34 cellular contexts compared by ENCODE assay signal in the genomic region with DNA sequence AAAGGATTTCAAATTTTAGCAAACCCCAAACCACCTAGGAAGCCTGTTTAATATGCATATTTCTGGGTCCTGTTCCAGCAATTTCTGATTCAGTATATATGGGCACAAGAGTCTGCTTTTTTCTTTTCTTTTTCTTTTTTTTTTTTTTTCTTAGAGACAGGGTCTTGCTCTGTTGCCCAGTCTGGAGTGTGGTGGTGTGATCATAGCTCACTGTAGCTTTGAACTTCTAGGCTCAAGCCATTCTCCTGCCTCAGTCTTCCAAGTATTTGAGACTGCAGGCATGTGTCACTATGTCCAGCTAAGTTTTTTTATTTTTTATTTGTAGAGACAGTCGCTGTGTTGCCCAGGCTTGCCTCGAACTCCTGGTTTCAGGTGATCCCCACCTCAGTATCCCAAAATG. TPM values are rescaled to one million over a fixed set of nuclear protein-coding genes. Genes with fewer than 3 reads are reported as not detected.
DNase-seq lines count a peak whose midpoint lies in the region; ATAC-seq, FAIRE-seq and TF ChIP-seq lines count a peak whose summit lies in the region.
"Had no signal": no experiment of that assay in that cellular context is flagged by ENCODE, and none has a peak within 500 bp of the region (broad histone marks: within the 10 kb centered on the region; RNA-seq: fewer than 3 reads in every experiment).

No MANE protein-coding gene starts in this region.

- H2BK12ac ChIP-seq in trophoblast cell (ENCODE audit: low read length), result no peak overlapping the region

- H3K27me3 ChIP-seq in HepG2 (ENCODE audit: control insufficient read depth in 1 of 2, insufficient read depth in 2 of 2, low read length in 2 of 2) (no peaks in the 10 kb centered on the region), right lobe of liver (no peaks in the 10 kb centered on the region), K562 (ENCODE audit: control insufficient read depth in 2 of 2, insufficient read depth in 2 of 2, low read length in 2 of 2) (no peaks in the 10 kb centered on the region), trophoblast cell (ENCODE audit: insufficient read depth, low read length) (no peaks in the 10 kb centered on the region)
- H3K27me3 ChIP-seq: BE2C; BLaER1; BLaER1 treated with 17β-estradiol and CSF1 and Interleukin-3, amounts not matched to agents 10 nM and 100 nM had no signal

- no peak for TF ChIP-seq CTCF in HepG2 (CRISPR knock-in tag; IDR thresholded peaks at IDR 0.05)
- no peak for TF ChIP-seq CTCF in right lobe of liver (IDR thresholded peaks at IDR 0.05)
- TF ChIP-seq CTCF in WTC11 (IDR thresholded peaks at IDR 0.05), result no peak
- TF ChIP-seq CTCF in K562 (IDR thresholded peaks at IDR 0.05 in 2 of 3, conservative IDR thresholded peaks at IDR 0.05 in 1 of 3; ENCODE audit: insufficient read depth in 2 of 3, low read depth in 1 of 3, low read length in 3 of 3), result no peak

- H4K12ac ChIP-seq in trophoblast cell (ENCODE audit: low read depth, low read length), result no peak overlapping the region

- DNase-seq in HepG2 (ENCODE audit: low spot score), result no peak
- DNase-seq in right lobe of liver, result no peak
- DNase-seq in WTC11 (ENCODE audit: low spot score), result no peak
- DNase-seq in K562 (ENCODE audit: extremely low read depth in 1 of 4, low spot score in 3 of 4), result no peak
- no peak for DNase-seq in trophoblast cell
- DNase-seq: 8988T; ACHN; AML-193; BE2C; C1 segment of cervical spinal cord; Caco-2; Calu3; CD4-positive, alpha-beta memory T cell; CD4-positive, alpha-beta T cell; CD4-positive, CD25-positive, alpha-beta regulatory T cell; CD8-positive, alpha-beta memory T cell; CD8-positive, alpha-beta T cell; COR-L47; DMS 273 treated with DMSO at 0.1 percent for 48 hours; DMS153; DMS53; DMS79; DMS79 treated with DMSO at 0.1 percent for 48 hours; DND-41; EL had no signal

- H3K79me1 ChIP-seq in trophoblast cell (ENCODE audit: low read length), result no peaks in the 10 kb centered on the region

- H3K9me3 ChIP-seq in HepG2 (ENCODE audit: low read length), result no peaks in the 10 kb centered on the region
- H3K9me3 ChIP-seq in right lobe of liver, result no peaks in the 10 kb centered on the region
- H3K9me3 ChIP-seq in K562 (replicated peaks; ENCODE audit: control insufficient read depth, insufficient read depth, low read depth, low read length), result no peaks in the 10 kb centered on the region
- no peaks in the 10 kb centered on the region for H3K9me3 ChIP-seq in trophoblast cell (ENCODE audit: insufficient read depth, low read depth, low read length)
- H3K9me3 ChIP-seq: A549, BE2C, BLaER1, Caco-2 had no signal

- H3K18ac ChIP-seq in trophoblast cell (ENCODE audit: low read length), result no peak overlapping the region

- H3K36me3 ChIP-seq in HepG2 (replicated peaks in 1 of 2; ENCODE audit: control insufficient read depth in 1 of 2, insufficient read depth in 2 of 2, low read length in 2 of 2), result peaks cover 0 to 10% of the 10 kb centered on the region in 2 experiments; a peak in 1 of 5 replicates
- no peaks in the 10 kb centered on the region for H3K36me3 ChIP-seq in right lobe of liver
- H3K36me3 ChIP-seq in K562 (ENCODE audit: control insufficient read depth, insufficient read depth, low read length), result peaks cover 68% of the 10 kb centered on the region; the same call in 2 of the 3 replicates
- H3K36me3 ChIP-seq in trophoblast cell (ENCODE audit: control insufficient read depth in 1 of 2, insufficient read depth in 2 of 2, low read length in 2 of 2), result peaks cover 5 to 6% of the 10 kb centered on the region in 2 experiments
- H3K36me3 ChIP-seq: BE2C had no signal

- intact Hi-C loops in HepG2 (cut with micrococcal nuclease; ENCODE audit: unreplicated experiment) (no loop called here), right lobe of liver (cut with DNase I) (no loop called here), K562 (cut with micrococcal nuclease) (no loop called here)

- H4K20me1 ChIP-seq in HepG2 (ENCODE audit: insufficient read depth, low read length) (no peaks in the 10 kb centered on the region), K562 (replicated peaks; ENCODE audit: control insufficient read depth, insufficient read depth, low read length) (no peaks in the 10 kb centered on the region)
- H4K20me1 ChIP-seq: BLaER1; BLaER1 treated with 17β-estradiol and CSF1 and Interleukin-3, amounts not matched to agents 10 nM and 100 nM had no signal

- no peak overlapping the region for H3K23ac ChIP-seq in trophoblast cell (ENCODE audit: low read length)

- H3K27ac Mint-ChIP-seq in WTC11, result no peak overlapping the region
- H3K27ac Mint-ChIP-seq: B cell; CD4-positive, alpha-beta memory T cell; CD4-positive, alpha-beta T cell; CD4-positive, CD25-positive, alpha-beta regulatory T cell; CD8-positive, alpha-beta memory T cell; CD8-positive, alpha-beta T cell had no signal

- H3K9me3 Mint-ChIP-seq in WTC11, result peaks cover 9% of the 10 kb centered on the region
- H3K9me3 Mint-ChIP-seq: CD14-positive monocyte; CD4-positive, alpha-beta memory T cell; CD4-positive, alpha-beta T cell; CD4-positive, CD25-positive, alpha-beta regulatory T cell; CD8-positive, alpha-beta memory T cell; CD8-positive, alpha-beta T cell had no signal

- no peaks in the 10 kb centered on the region for H3K4me1 Mint-ChIP-seq in WTC11
- H3K4me1 Mint-ChIP-seq: CD14-positive monocyte had no signal

- TF ChIP-seq POLR2A in HepG2 (IDR thresholded peaks at IDR 0.05; ENCODE audit: insufficient read depth in 1 of 2, low read depth in 2 of 2, low read length in 2 of 2) (no peak), right lobe of liver (IDR thresholded peaks at IDR 0.05) (no peak), K562 (conservative IDR thresholded peaks at IDR 0.05) (no peak)

- TF ChIP-seq RAD21 in HepG2 (CRISPR knock-in tag; IDR thresholded peaks at IDR 0.05) (no peak), K562 (CRISPR knock-in tag; conservative IDR thresholded peaks at IDR 0.05 in 1 of 2, IDR thresholded peaks at IDR 0.05 in 1 of 2) (no peak)

- no peaks in the 10 kb centered on the region for H3K9me1 ChIP-seq in K562 (ENCODE audit: control insufficient read depth, insufficient read depth, low read length)

- CTCF ChIA-PET in HepG2 (lab: Yijun Ruan, JAX; ENCODE audit: low intra/inter-chr PET ratio, low total read pairs), result no interaction called here
- CTCF ChIA-PET in WTC11 (lab: Charles Lee), result no interaction called here
- CTCF ChIA-PET in K562 (lab: Yijun Ruan, JAX; ENCODE audit: low intra/inter-chr PET ratio), result interaction anchor here (0.7 kb wide), 1 partner anchor 157 kb away, joined by 4 read pairs; no protein-coding TSS in a partner anchor

- H4K91ac ChIP-seq in trophoblast cell (ENCODE audit: low read depth, low read length), result no peak overlapping the region

- ATAC-seq in HepG2 (no peak), right lobe of liver (no peak), WTC11 (no peak), K562 (no peak), GM21423 (IDR thresholded peaks at IDR 0.05; ENCODE audit: unreplicated experiment) (no peak)
- ATAC-seq: A549; CD8-positive, alpha-beta T cell had no signal

- no peak overlapping the region for H3K14ac ChIP-seq in trophoblast cell (ENCODE audit: low read length)

- no peak overlapping the region for H3K4ac ChIP-seq in trophoblast cell (ENCODE audit: low read depth, low read length)

- H2BK5ac ChIP-seq in trophoblast cell (ENCODE audit: low read depth, low read length, poor library complexity), result no peak overlapping the region

- no peak overlapping the region for H3K4me3 ChIP-seq in HepG2 (replicated peaks in 1 of 3; ENCODE audit: insufficient read depth in 1 of 3, low read depth in 2 of 3, low read length in 3 of 3)
- no peak overlapping the region for H3K4me3 ChIP-seq in right lobe of liver
- no peak overlapping the region for H3K4me3 ChIP-seq in K562
- H3K4me3 ChIP-seq in trophoblast cell (ENCODE audit: low read depth, low read length), result no peak overlapping the region
- H3K4me3 ChIP-seq: A549; BLaER1; BLaER1 treated with 17β-estradiol and CSF1 and Interleukin-3, amounts not matched to agents 10 nM and 100 nM had no signal

- H3K27ac ChIP-seq in HepG2 (ENCODE audit: extremely low read length, insufficient read depth, low read length) (no peak overlapping the region), right lobe of liver (no peak overlapping the region), K562 (ENCODE audit: extremely low read depth, low read depth, low read length) (no peak overlapping the region), trophoblast cell (ENCODE audit: low read depth, low read length) (no peak overlapping the region)
- H3K27ac ChIP-seq: 22Rv1; A549; BLaER1; BLaER1 treated with 17β-estradiol and CSF1 and Interleukin-3, amounts not matched to agents 10 nM and 100 nM; C4-2B had no signal

- TF ChIP-seq EP300 in HepG2 (IDR thresholded peaks at IDR 0.05; ENCODE audit: low read depth in 2 of 2, low read length in 2 of 2) (no peak), HepG2 (CRISPR knock-in tag; IDR thresholded peaks at IDR 0.05; ENCODE audit: borderline replicate concordance) (no peak), K562 (IDR thresholded peaks at IDR 0.05; ENCODE audit: low read length) (no peak)

- 95% methylated on average over 2 of the region's 2 CpGs for WGBS in HepG2 (ENCODE audit: low lambda C conversion rate)
- 100% methylated on average over 2 of the region's 2 CpGs for WGBS in right lobe of liver (ENCODE audit: insufficient coverage, low coverage, low lambda C conversion rate, missing lambda C conversion rate)
- whole genome bisulfite sequencing in K562 (ENCODE audit: insufficient coverage, low coverage, missing lambda C conversion rate), result 100% methylated on average over 2 of the region's 2 CpGs
- WGBS in trophoblast cell (ENCODE audit: extremely low coverage, insufficient coverage, insufficient read length), result no CpG with 5 or more reads among the region's 2 CpGs

- in situ Hi-C loops in HepG2 (cut with HindIII; ENCODE audit: extremely low pct_ligation_motif_present, low pct_unique_long_range_greater_than_20kb) (no loop called here), K562 (cut with MboI) (no loop called here)

- H4K8ac ChIP-seq in trophoblast cell (ENCODE audit: low read depth, low read length), result no peak overlapping the region

- no peak overlapping the region for H2AK5ac ChIP-seq in trophoblast cell (ENCODE audit: low read length)

- no peak overlapping the region for H3K4me2 ChIP-seq in HepG2 (ENCODE audit: low read depth, low read length)
- H3K4me2 ChIP-seq in K562 (ENCODE audit: insufficient read depth, low read length), result no peak overlapping the region
- H3K4me2 ChIP-seq in trophoblast cell (ENCODE audit: low read length), result no peak overlapping the region
- H3K4me2 ChIP-seq: A549; BLaER1; BLaER1 treated with 17β-estradiol and CSF1 and Interleukin-3, amounts not matched to agents 10 nM and 100 nM had no signal

- H2BK120ac ChIP-seq in trophoblast cell (ENCODE audit: insufficient read depth, low read length, poor library complexity), result no peak overlapping the region

- BruUV-seq in HepG2 (replicated peaks; lab: Mats Ljungman, UMichigan) (no TSS peak), K562 (replicated peaks; lab: Mats Ljungman, UMichigan) (no TSS peak)

- POLR2A ChIA-PET in HepG2 (lab: Yijun Ruan, JAX) (no interaction called here), WTC11 (lab: Charles Lee) (no interaction called here), K562 (lab: Yijun Ruan, JAX) (no interaction called here)

- no peak overlapping the region for H2AFZ ChIP-seq in HepG2 (ENCODE audit: low read length)
- H2AFZ ChIP-seq in K562 (ENCODE audit: low read depth, low read length), result no peak overlapping the region
- no peak overlapping the region for H2AFZ ChIP-seq in trophoblast cell (ENCODE audit: insufficient read depth, low read length, poor library complexity)

- H3K4me1 ChIP-seq in HepG2 (ENCODE audit: insufficient read depth, low read length) (no peaks in the 10 kb centered on the region), right lobe of liver (no peaks in the 10 kb centered on the region), K562 (replicated peaks in 1 of 2; ENCODE audit: control insufficient read depth in 2 of 2, insufficient read depth in 2 of 2, low read length in 2 of 2) (no peaks in the 10 kb centered on the region), trophoblast cell (ENCODE audit: control insufficient read depth in 1 of 2, insufficient read depth in 2 of 2, low read length in 2 of 2) (no peaks in the 10 kb centered on the region)
- H3K4me1 ChIP-seq: A549, BE2C, Caco-2 had no signal

- H3K4me3 Mint-ChIP-seq in WTC11, result no peak overlapping the region
- H3K4me3 Mint-ChIP-seq: B cell; CD14-positive monocyte; CD4-positive, alpha-beta memory T cell; CD4-positive, alpha-beta T cell; CD4-positive, CD25-positive, alpha-beta regulatory T cell; CD8-positive, alpha-beta memory T cell; CD8-positive, alpha-beta T cell had no signal

- H3K36me3 Mint-ChIP-seq in WTC11, result peaks cover 74% of the 10 kb centered on the region

- H3K27me3 Mint-ChIP-seq in WTC11 (ENCODE audit: low read depth), result no peaks in the 10 kb centered on the region
- H3K27me3 Mint-ChIP-seq: B cell; CD4-positive, alpha-beta memory T cell; CD4-positive, alpha-beta T cell; CD4-positive, CD25-positive, alpha-beta regulatory T cell; CD8-positive, alpha-beta memory T cell had no signal

- no peak overlapping the region for H3K9ac ChIP-seq in HepG2 (ENCODE audit: insufficient read depth, low read depth, low read length)
- H3K9ac ChIP-seq in K562 (ENCODE audit: insufficient read depth in 1 of 2, low read depth in 2 of 2, low read length in 2 of 2), result no peak overlapping the region
- no peak overlapping the region for H3K9ac ChIP-seq in trophoblast cell (ENCODE audit: low read length)
- H3K9ac ChIP-seq: BLaER1; BLaER1 treated with 17β-estradiol and CSF1 and Interleukin-3, amounts not matched to agents 10 nM and 100 nM had no signal

- FAIRE-seq in HepG2 (lab: Jason Lieb, UNC) (no peak), K562 (lab: Jason Lieb, UNC) (no peak)
- FAIRE-seq: A549, D721Med had no signal

- H3K79me2 ChIP-seq in HepG2 (ENCODE audit: insufficient read depth, low read length) (no peaks in the 10 kb centered on the region), K562 (ENCODE audit: control insufficient read depth, insufficient read depth, low read length) (no peaks in the 10 kb centered on the region), trophoblast cell (ENCODE audit: control insufficient read depth, insufficient read depth, low read length, poor library complexity) (no peaks in the 10 kb centered on the region)

RNA-seq across cellular contexts. Expression of a gene that starts 34.8 kb away (rescaled TPM):
- total RNA-seq in HepG2 (2016; rRNA removed; fragmentation: Illumina TruSeq; extraction: Trizol) (16.3 and 18.4 TPM in 2 replicates), right lobe of liver (1 to 10 TPM; 2.3 to 6.9 (median 3.5) TPM), WTC11 (2021) (21.3 to 24.9 TPM (median 23.0 TPM) in 3 replicates), K562 (2014; rRNA removed) (14.7 and 21.6 TPM in 2 replicates), K562 (2014; rRNA removed; fragmentation: Illumina TruSeq; extraction: Trizol) (29.5 and 35.9 TPM in 2 replicates), K562 (2015; rRNA removed; fragmentation: Illumina TruSeq; extraction: Trizol) (29.7 and 34.2 TPM in 2 replicates), K562 (2021) (20.4 TPM in 2 replicates)
- 17.3 and 18.2 TPM in 2 replicates for total RNA-seq in HepG2 (2016; cell fraction: cytosol; rRNA removed; fragmentation: Illumina TruSeq; extraction: Trizol; ENCODE audit: low read depth)
- 17.8 and 21.9 TPM in 2 replicates for total RNA-seq in HepG2 (2016; cell fraction: insoluble cytoplasmic fraction; rRNA removed; fragmentation: Illumina TruSeq; extraction: Trizol)
- total RNA-seq in HepG2 (2016; cell fraction: membrane; rRNA removed; fragmentation: Illumina TruSeq; extraction: Trizol), result 11.6 and 12.8 TPM in 2 replicates
- 29.6 and 32.6 TPM in 2 replicates for total RNA-seq in HepG2 (2016; cell fraction: nucleus; rRNA removed; fragmentation: Illumina TruSeq; extraction: Trizol)
- polyA plus RNA-seq in HepG2 (2011; rRNA removed) (1.4 and 1.9 TPM in 2 replicates), K562 (2011; rRNA removed) (21.1 and 22.2 TPM in 2 replicates), K562 (2014; fragmentation: Illumina TruSeq; extraction: Trizol) (23.4 and 24.3 TPM in 2 replicates), K562 (2014; fragmentation: Nextera tagmentation; extraction: Ambion mirVana) (10 to 100 TPM; 19.5 to 24.6 TPM), K562 (2014; rRNA removed) (20.2 and 24.7 TPM in 2 replicates)
- polyA plus RNA-seq in HepG2 (2011; cell fraction: cytosol; rRNA removed), result 0.35 and 1.1 TPM in 2 replicates
- 3.0 and 3.7 TPM in 2 replicates for polyA plus RNA-seq in HepG2 (2011; cell fraction: nucleus; rRNA removed)
- 3.6 and 4.3 TPM in 2 replicates for polyA plus RNA-seq in HepG2 (2012)
- polyA plus RNA-seq in HepG2 (2016; cell fraction: cytosol; fragmentation: Illumina TruSeq; extraction: Trizol; ENCODE audit: low read depth), result 0.44 and 1.0 TPM in 2 replicates
- polyA plus RNA-seq in HepG2 (2016; cell fraction: insoluble cytoplasmic fraction; fragmentation: Illumina TruSeq; extraction: Trizol; ENCODE audit: low read depth), result 13.0 and 14.4 TPM in 2 replicates
- polyA plus RNA-seq in HepG2 (2016; cell fraction: membrane; fragmentation: Illumina TruSeq; extraction: Trizol; ENCODE audit: low read depth), result 1.4 and 1.9 TPM in 2 replicates
- 19.8 and 21.6 TPM in 2 replicates for polyA plus RNA-seq in HepG2 (2016; cell fraction: nucleus; fragmentation: Illumina TruSeq; extraction: Trizol; ENCODE audit: insufficient read depth, low read depth)
- polyA minus RNA-seq in HepG2 (2011; rRNA and poly(A)+ RNA removed; ENCODE audit: low replicate concordance), result 2.7 and 3.0 TPM in 2 replicates
- 1.8 and 2.7 TPM in 2 replicates for polyA minus RNA-seq in HepG2 (2011; cell fraction: cytosol; rRNA and poly(A)+ RNA removed)
- polyA minus RNA-seq in HepG2 (2011; cell fraction: nucleus; rRNA and poly(A)+ RNA removed), result 15.3 and 18.8 TPM in 2 replicates
- total RNA-seq in K562 (2011; cell fraction: chromatin; rRNA removed; ENCODE audit: low replicate concordance), result 8.1 and 57.0 TPM in 2 replicates
- total RNA-seq in K562 (2011; cell fraction: nucleolus; rRNA removed), result 4.2 and 9.7 TPM in 2 replicates
- total RNA-seq in K562 (2011; cell fraction: nucleoplasm; rRNA removed), result 9.6 and 14.3 TPM in 2 replicates
- 1.9 and 4.5 TPM in 2 replicates for polyA plus RNA-seq in K562 (2011; cell fraction: cytosol; rRNA removed)
- 15.4 and 24.3 TPM in 2 replicates for polyA plus RNA-seq in K562 (2011; cell fraction: nucleus; rRNA removed)
- 22.2 and 25.5 TPM in 2 replicates for polyA plus RNA-seq in K562 (2012)
- polyA minus RNA-seq in K562 (2011; rRNA and poly(A)+ RNA removed), result 25.3 and 42.5 TPM in 2 replicates
- 12.2 and 14.1 TPM in 2 replicates for polyA minus RNA-seq in K562 (2011; cell fraction: cytosol; rRNA and poly(A)+ RNA removed)
- 11.0 and 25.7 TPM in 2 replicates for polyA minus RNA-seq in K562 (2011; cell fraction: nucleus; rRNA and poly(A)+ RNA removed)
- 9.9 and 10.8 TPM in 2 replicates for polyA plus RNA-seq in trophoblast cell (2013)

RNA-seq across cellular contexts. Expression of a gene that starts 35.1 kb away (rescaled TPM):
- total RNA-seq in HepG2 (2016; rRNA removed; fragmentation: Illumina TruSeq; extraction: Trizol) (69.5 and 99.0 TPM in 2 replicates), right lobe of liver (100 to 1,000 TPM in 2 of 6 experiments, 10 to 100 TPM in 4; 65.3 to 154 (median 88.9) TPM), WTC11 (2021) (25.1 to 28.5 TPM (median 25.6 TPM) in 3 replicates), K562 (2014; rRNA removed) (64.2 and 87.1 TPM in 2 replicates), K562 (2014; rRNA removed; fragmentation: Illumina TruSeq; extraction: Trizol) (67.2 and 76.3 TPM in 2 replicates), K562 (2015; rRNA removed; fragmentation: Illumina TruSeq; extraction: Trizol) (75.9 and 83.7 TPM in 2 replicates), K562 (2021) (68.1 and 74.5 TPM in 2 replicates)
- 5.6 and 6.1 TPM in 2 replicates for total RNA-seq in HepG2 (2016; cell fraction: cytosol; rRNA removed; fragmentation: Illumina TruSeq; extraction: Trizol; ENCODE audit: low read depth)
- 72.8 and 96.2 TPM in 2 replicates for total RNA-seq in HepG2 (2016; cell fraction: insoluble cytoplasmic fraction; rRNA removed; fragmentation: Illumina TruSeq; extraction: Trizol)
- total RNA-seq in HepG2 (2016; cell fraction: membrane; rRNA removed; fragmentation: Illumina TruSeq; extraction: Trizol), result 22.7 and 24.4 TPM in 2 replicates
- 94.1 and 117 TPM in 2 replicates for total RNA-seq in HepG2 (2016; cell fraction: nucleus; rRNA removed; fragmentation: Illumina TruSeq; extraction: Trizol)
- polyA plus RNA-seq in HepG2 (2011; rRNA removed) (53.5 and 58.1 TPM in 2 replicates), K562 (2011; rRNA removed) (53.5 and 71.3 TPM in 2 replicates), K562 (2014; fragmentation: Illumina TruSeq; extraction: Trizol) (60.9 and 63.5 TPM in 2 replicates), K562 (2014; fragmentation: Nextera tagmentation; extraction: Ambion mirVana) (10 to 100 TPM; 28.7 to 43.9 TPM), K562 (2014; rRNA removed) (70.0 and 71.9 TPM in 2 replicates)
- polyA plus RNA-seq in HepG2 (2011; cell fraction: cytosol; rRNA removed), result 37.5 and 40.2 TPM in 2 replicates
- polyA plus RNA-seq in HepG2 (2011; cell fraction: nucleus; rRNA removed), result 19.9 and 28.3 TPM in 2 replicates
- 72.6 and 86.3 TPM in 2 replicates for polyA plus RNA-seq in HepG2 (2012)
- polyA plus RNA-seq in HepG2 (2016; cell fraction: cytosol; fragmentation: Illumina TruSeq; extraction: Trizol; ENCODE audit: low read depth), result 5.7 and 6.0 TPM in 2 replicates
- polyA plus RNA-seq in HepG2 (2016; cell fraction: insoluble cytoplasmic fraction; fragmentation: Illumina TruSeq; extraction: Trizol; ENCODE audit: low read depth), result 72.8 and 74.1 TPM in 2 replicates
- 15.5 and 17.7 TPM in 2 replicates for polyA plus RNA-seq in HepG2 (2016; cell fraction: membrane; fragmentation: Illumina TruSeq; extraction: Trizol; ENCODE audit: low read depth)
- polyA plus RNA-seq in HepG2 (2016; cell fraction: nucleus; fragmentation: Illumina TruSeq; extraction: Trizol; ENCODE audit: insufficient read depth, low read depth), result 124 and 128 TPM in 2 replicates
- polyA minus RNA-seq in HepG2 (2011; rRNA and poly(A)+ RNA removed; ENCODE audit: low replicate concordance), result 28.2 and 108 TPM in 2 replicates
- 106 and 113 TPM in 2 replicates for polyA minus RNA-seq in HepG2 (2011; cell fraction: cytosol; rRNA and poly(A)+ RNA removed)
- polyA minus RNA-seq in HepG2 (2011; cell fraction: nucleus; rRNA and poly(A)+ RNA removed), result 54.2 and 66.6 TPM in 2 replicates
- 40.9 and 83.3 TPM in 2 replicates for total RNA-seq in K562 (2011; cell fraction: chromatin; rRNA removed; ENCODE audit: low replicate concordance)
- 32.5 and 42.5 TPM in 2 replicates for total RNA-seq in K562 (2011; cell fraction: nucleolus; rRNA removed)
- total RNA-seq in K562 (2011; cell fraction: nucleoplasm; rRNA removed), result 60.3 and 83.3 TPM in 2 replicates
- polyA plus RNA-seq in K562 (2011; cell fraction: cytosol; rRNA removed), result 31.2 and 37.7 TPM in 2 replicates
- polyA plus RNA-seq in K562 (2011; cell fraction: nucleus; rRNA removed), result 22.2 and 24.8 TPM in 2 replicates
- polyA plus RNA-seq in K562 (2012), result 47.8 and 59.5 TPM in 2 replicates
- polyA minus RNA-seq in K562 (2011; rRNA and poly(A)+ RNA removed), result 66.2 and 73.9 TPM in 2 replicates
- 73.0 and 84.8 TPM in 2 replicates for polyA minus RNA-seq in K562 (2011; cell fraction: cytosol; rRNA and poly(A)+ RNA removed)
- 23.7 and 32.3 TPM in 2 replicates for polyA minus RNA-seq in K562 (2011; cell fraction: nucleus; rRNA and poly(A)+ RNA removed)
- 107 and 109 TPM in 2 replicates for polyA plus RNA-seq in trophoblast cell (2013)
